In the genomic region with DNA sequence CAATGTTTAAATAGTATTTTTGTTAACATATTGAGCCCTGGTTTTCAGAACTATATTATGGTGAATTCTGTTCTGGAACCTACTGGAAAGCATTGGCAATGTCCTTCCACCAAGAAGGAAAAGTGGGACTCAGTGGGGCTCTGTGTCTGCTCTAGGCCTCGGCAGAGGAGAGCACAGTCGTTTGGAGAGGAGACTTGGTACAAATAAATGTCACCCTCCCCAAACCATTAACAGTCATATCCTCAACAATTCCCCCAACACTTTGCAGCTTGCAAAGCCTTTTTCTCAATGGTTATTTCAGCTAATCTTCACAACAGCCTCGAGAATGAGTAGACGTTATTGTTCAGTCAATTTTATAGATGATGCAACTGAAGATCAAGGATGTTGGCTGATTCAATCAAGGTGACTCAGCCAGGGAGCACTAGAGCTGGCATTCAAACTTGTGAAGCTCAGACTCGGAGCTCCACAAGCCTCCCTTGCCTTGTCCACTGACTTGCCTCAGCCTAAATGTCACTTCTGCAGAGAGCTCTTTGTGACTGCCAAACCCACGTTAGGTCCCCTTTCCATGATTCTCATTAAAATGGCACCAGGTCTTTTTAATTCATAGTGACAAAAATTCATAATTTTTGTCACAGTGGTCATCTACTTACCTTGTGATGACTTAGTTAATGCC, we compare ENCODE assay signal across 1 cellular context.
A peak's percentile ranks its signal among the peaks of the same experiment; 100 is the strongest.
TF ChIP-seq lines count a peak whose summit lies in the region.

No MANE protein-coding gene starts in this region.

TF ChIP-seq in HEK293, 187 proteins besides CTCF, POLR2A, EP300 and RAD21 (continued from another document):
- TF ChIP-seq ZNF518A (tag by site-specific recombination; conservative IDR thresholded peaks at IDR 0.05; ENCODE audit: low read depth) (0 out of 2 replicates have a peak, but pooled peaks have one; percentile 40), TSHZ1 (tag by site-specific recombination; IDR thresholded peaks at IDR 0.05; ENCODE audit: borderline replicate concordance) (no peak), ZNF529 (tag by site-specific recombination; IDR thresholded peaks at IDR 0.05; ENCODE audit: insufficient replicate concordance) (no peak), ZNF791 (tag by site-specific recombination; IDR thresholded peaks at IDR 0.05) (no peak), ZNF302 (tag by site-specific recombination; IDR thresholded peaks at IDR 0.05; ENCODE audit: low read depth) (no peak)
